ENCODE assay signal across 10 cellular contexts in the genomic region with DNA sequence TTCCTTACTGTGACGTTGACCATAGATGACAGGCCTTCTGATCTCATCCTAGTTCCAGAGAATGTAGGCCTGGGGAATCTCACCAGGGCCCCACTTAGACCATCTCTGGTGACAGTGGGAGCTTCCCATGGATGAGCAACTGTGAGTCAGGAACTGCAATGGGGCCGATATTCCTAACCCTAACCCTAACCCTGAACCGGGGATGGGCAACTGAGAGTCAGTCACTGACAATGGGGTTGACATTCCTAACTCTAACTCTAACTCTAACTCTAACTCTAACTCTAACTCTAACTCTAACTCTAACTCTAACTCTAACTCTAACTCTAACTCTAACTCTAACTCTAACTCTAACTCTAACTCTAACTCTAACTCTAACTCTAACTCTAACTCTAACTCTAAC. TPM values are rescaled to one million over a fixed set of nuclear protein-coding genes. Genes with fewer than 3 reads are reported as not detected.
A peak's percentile ranks its signal among the peaks of the same experiment; 100 is the strongest.
DNase-seq lines count a peak whose midpoint lies in the region; ATAC-seq and TF ChIP-seq lines count a peak whose summit lies in the region.
"Not testable (repeated sequence)": the region's sequence is repeated elsewhere in the genome, so short reads cannot be mapped to it uniquely, and the experiment has no call there.
"Had no signal": no experiment of that assay in that cellular context is flagged by ENCODE, and none has a peak within 500 bp of the region (broad histone marks: within the 10 kb centered on the region; RNA-seq: fewer than 3 reads in every experiment).

No MANE protein-coding gene starts in this region.

- peaks cover 69% of the 10 kb centered on the region for H3K4me1 ChIP-seq in CD4-positive, alpha-beta memory T cell (ENCODE audit: insufficient read depth, low read length)
- peaks cover 59% of the 10 kb centered on the region for H3K4me1 ChIP-seq in OCI-LY1 (ENCODE audit: insufficient read depth, low read length, severe bottlenecking)

- not testable (repeated sequence) for H3K36me3 Mint-ChIP-seq in CD4-positive, alpha-beta memory T cell; activated CD4-positive, alpha-beta T cell treated with anti-CD3 and anti-CD28 coated beads, Interleukin-2, amount 10 ng/mL, durations not matched to agents 24 days and 14 days (ENCODE audit: low read depth); central memory CD8-positive, alpha-beta T cell (ENCODE audit: insufficient read depth)

- not testable (repeated sequence) for H3K27ac ChIP-seq in CD4-positive, alpha-beta memory T cell (ENCODE audit: low read depth, low read length)
- H3K27ac ChIP-seq in OCI-LY1 (ENCODE audit: low read depth, low read length, poor library complexity, severe bottlenecking), result peak overlapping the region; percentile 90

- H3K9ac ChIP-seq in OCI-LY1 (ENCODE audit: low read length), result not testable (repeated sequence)

- H3K27me3 ChIP-seq in CD4-positive, alpha-beta memory T cell (ENCODE audit: insufficient read depth, low read length); OCI-LY1 (ENCODE audit: insufficient read depth, low read length): not testable (repeated sequence)

- peak overlapping the region in 6 of 7 donors; percentile 31 to 79 (median 63) for H3K27ac Mint-ChIP-seq in CD4-positive, alpha-beta memory T cell
- peak overlapping the region; percentile 34 for H3K27ac Mint-ChIP-seq in activated CD4-positive, alpha-beta T cell treated with anti-CD3 and anti-CD28 coated beads, Interleukin-2, amount 10 ng/mL, durations not matched to agents 24 days and 14 days
- not testable (repeated sequence) for H3K27ac Mint-ChIP-seq in central memory CD8-positive, alpha-beta T cell (ENCODE audit: low read depth)

- not testable (repeated sequence) for H4K20me1 ChIP-seq in OCI-LY1 (ENCODE audit: insufficient read depth, low read length)

- ATAC-seq in central memory CD8-positive, alpha-beta T cell (replicated peaks; ENCODE audit: extremely low read depth, poor library complexity, severe bottlenecking), result not testable (repeated sequence)

- H3F3A ChIP-seq in OCI-LY1 (ENCODE audit: insufficient read depth, low read length), result not testable (repeated sequence)

- not testable (repeated sequence) for H3K9me3 ChIP-seq in CD4-positive, alpha-beta memory T cell (ENCODE audit: control insufficient read depth in 1 of 2, low read length in 2 of 2); OCI-LY1 (ENCODE audit: low read length)

- H3K9me2 ChIP-seq in OCI-LY1 (ENCODE audit: low read depth, low read length), result not testable (repeated sequence)

- intact Hi-C loops in CD4-positive, alpha-beta memory T cell (cut with micrococcal nuclease); activated CD4-positive, alpha-beta T cell treated with anti-CD3 and anti-CD28 coated beads, Interleukin-2, amount 10 ng/mL, durations not matched to agents 24 days and 14 days (cut with micrococcal nuclease): not testable (repeated sequence)

- not testable (repeated sequence) for H3K4me2 ChIP-seq in OCI-LY1 (ENCODE audit: low read length)

- H3K36me3 ChIP-seq in CD4-positive, alpha-beta memory T cell (ENCODE audit: insufficient read depth, low read length); OCI-LY1 (ENCODE audit: insufficient read depth, low read length): not testable (repeated sequence)

- H3K4me3 Mint-ChIP-seq in CD4-positive, alpha-beta memory T cell, result peak overlapping the region in 4 of 8 donors; percentile 18 to 69 (median 52)
- peak overlapping the region; percentile 24 for H3K4me3 Mint-ChIP-seq in activated CD4-positive, alpha-beta T cell treated with anti-CD3 and anti-CD28 coated beads, Interleukin-2, amount 10 ng/mL, durations not matched to agents 24 days and 14 days
- H3K4me3 Mint-ChIP-seq in central memory CD8-positive, alpha-beta T cell, result peak overlapping the region; percentile 5

- H3K9me3 Mint-ChIP-seq in CD4-positive, alpha-beta memory T cell; activated CD4-positive, alpha-beta T cell treated with anti-CD3 and anti-CD28 coated beads, Interleukin-2, amount 10 ng/mL, durations not matched to agents 24 days and 14 days; central memory CD8-positive, alpha-beta T cell: not testable (repeated sequence)

- H3K79me2 ChIP-seq in OCI-LY1 (ENCODE audit: insufficient read depth, low read length), result not testable (repeated sequence)

- DNase-seq in CD4-positive, alpha-beta memory T cell; activated CD4-positive, alpha-beta T cell treated with anti-CD3 and anti-CD28 coated beads, Interleukin-2, amount 10 ng/mL, durations not matched to agents 24 days and 14 days: not testable (repeated sequence)
- peak; percentile 0 for DNase-seq in activated naive CD4-positive, alpha-beta T cell treated with Interleukin-2 at 50 U/mL for 16 hours
- DNase-seq in central memory CD8-positive, alpha-beta T cell (ENCODE audit: low spot score in 2 of 2), result peak in 1 of 2 donors; percentile 3
- peak; percentile 75 for DNase-seq in islet precursor cell
- DNase-seq in stimulated activated CD4-positive, alpha-beta T cell treated with anti-CD3 and anti-CD28 coated beads, Interleukin-4, amount 100 ng/mL, for 24 hours, result peak; percentile 2

- not testable (repeated sequence) for TF ChIP-seq CTCF in OCI-LY1 (IDR thresholded peaks at IDR 0.05; ENCODE audit: low read length)

- CTCF ChIA-PET in CD4-positive, alpha-beta memory T cell (lab: Charles Lee; ENCODE audit: partially characterized antibody), result not testable (repeated sequence)

- H3K27me3 Mint-ChIP-seq in CD4-positive, alpha-beta memory T cell; activated CD4-positive, alpha-beta T cell treated with anti-CD3 and anti-CD28 coated beads, Interleukin-2, amount 10 ng/mL, durations not matched to agents 24 days and 14 days; central memory CD8-positive, alpha-beta T cell: not testable (repeated sequence)

- peaks cover 24 to 49% (median 40%) of the 10 kb centered on the region in 4 donors for H3K4me1 Mint-ChIP-seq in CD4-positive, alpha-beta memory T cell
- peaks cover 28% of the 10 kb centered on the region for H3K4me1 Mint-ChIP-seq in activated CD4-positive, alpha-beta T cell treated with anti-CD3 and anti-CD28 coated beads, Interleukin-2, amount 10 ng/mL, durations not matched to agents 24 days and 14 days
- peaks cover 29% of the 10 kb centered on the region for H3K4me1 Mint-ChIP-seq in central memory CD8-positive, alpha-beta T cell

- not testable (repeated sequence) for H2AFZ ChIP-seq in OCI-LY1 (ENCODE audit: low read length)

- not testable (repeated sequence) for H3K4me3 ChIP-seq in CD4-positive, alpha-beta memory T cell (ENCODE audit: low read length in 2 of 2); OCI-LY1 (ENCODE audit: low read depth, low read length, poor library complexity, severe bottlenecking)

- POLR2A ChIA-PET in CD4-positive, alpha-beta memory T cell (lab: Charles Lee; ENCODE audit: partially characterized antibody), result interaction anchor here (5.4 kb wide), 1 partner anchor 13 kb away, joined by 41 read pairs; no protein-coding TSS in a partner anchor

RNA-seq across cellular contexts. Expression of gene ANTXRL, which starts 15.7 kb away (rescaled TPM):
- total RNA-seq in CD4-positive, alpha-beta memory T cell, result not detected
- polyA plus RNA-seq in CD4-positive, alpha-beta memory T cell, result not detected
- not detected in 2 replicates for total RNA-seq in activated CD4-positive, alpha-beta T cell treated with anti-CD3 and anti-CD28 coated beads, Interleukin-2, amount 10 ng/mL, durations not matched to agents 24 days and 14 days
- total RNA-seq: IMR-90, NCI-H460, SK-MEL-5 had no signal
- polyA plus RNA-seq: IMR-90 had no signal
